Comparison of ENCODE assay signal across 25 cellular contexts in genomic region chr5:40191041-40191550, GRCh38.
DNase-seq lines count a peak whose midpoint lies in the region; ATAC-seq, FAIRE-seq and TF ChIP-seq lines count a peak whose summit lies in the region.
"Had no signal": no experiment of that assay in that cellular context is flagged by ENCODE, and none has a peak within 500 bp of the region (broad histone marks: within the 10 kb centered on the region; RNA-seq: fewer than 3 reads in every experiment).

No MANE protein-coding gene starts in this region.

- no peak for TF ChIP-seq CTCF in MM.1S (IDR thresholded peaks at IDR 0.05; ENCODE audit: low read length)

- no peaks in the 10 kb centered on the region for H3K36me3 ChIP-seq in CD4-positive, alpha-beta memory T cell (ENCODE audit: insufficient read depth, low read length)
- H3K36me3 ChIP-seq in MM.1S (replicated peaks; ENCODE audit: insufficient read depth, low read length), result no peaks in the 10 kb centered on the region
- H3K36me3 ChIP-seq: left ventricle myocardium inferior, right lobe of liver, stomach, thyroid gland, WERI-Rb-1 had no signal

- H3K36me3 Mint-ChIP-seq in CD4-positive, alpha-beta memory T cell, result no peaks in the 10 kb centered on the region
- H3K36me3 Mint-ChIP-seq: activated naive CD4-positive, alpha-beta T cell treated with anti-CD3 and anti-CD28 coated beads, Interleukin-2, amount 50 U/mL, for 24 hours; immature natural killer cell had no signal

- H3K9me3 Mint-ChIP-seq in CD4-positive, alpha-beta memory T cell, result no peaks in the 10 kb centered on the region
- H3K9me3 Mint-ChIP-seq: activated naive CD4-positive, alpha-beta T cell treated with anti-CD3 and anti-CD28 coated beads, Interleukin-2, amount 50 U/mL, for 24 hours; immature natural killer cell had no signal

- H3K27ac ChIP-seq in CD4-positive, alpha-beta memory T cell (ENCODE audit: low read depth, low read length), result no peak overlapping the region
- H3K27ac ChIP-seq in MM.1S (ENCODE audit: low read length), result no peak overlapping the region
- H3K27ac ChIP-seq: dorsolateral prefrontal cortex, left ventricle myocardium inferior, right lobe of liver, stomach, thyroid gland, WERI-Rb-1 had no signal

- CTCF ChIA-PET in CD4-positive, alpha-beta memory T cell (lab: Charles Lee; ENCODE audit: partially characterized antibody), result no interaction called here

- no peaks in the 10 kb centered on the region for H3K9me2 ChIP-seq in MM.1S (replicated peaks; ENCODE audit: insufficient read depth, low read length)

- no peak overlapping the region for H3K4me2 ChIP-seq in MM.1S (ENCODE audit: low read depth, low read length)

- no peaks in the 10 kb centered on the region for H4K20me1 ChIP-seq in MM.1S (ENCODE audit: insufficient read depth, low read length)

- no peak overlapping the region for H3K4me3 ChIP-seq in CD4-positive, alpha-beta memory T cell (ENCODE audit: low read length in 2 of 2)
- no peak overlapping the region for H3K4me3 ChIP-seq in MM.1S (ENCODE audit: low read length)
- H3K4me3 ChIP-seq: dorsolateral prefrontal cortex, left ventricle myocardium inferior, right lobe of liver, stomach, thyroid gland had no signal

- ATAC-seq in HG02678 (IDR thresholded peaks at IDR 0.05; ENCODE audit: unreplicated experiment), result no peak
- ATAC-seq: right lobe of liver had no signal

- H3K79me2 ChIP-seq in MM.1S (ENCODE audit: low read length), result no peaks in the 10 kb centered on the region

- H3F3A ChIP-seq in MM.1S (ENCODE audit: insufficient read depth, low read length), result no peaks in the 10 kb centered on the region

- POLR2A ChIA-PET in CD4-positive, alpha-beta memory T cell (lab: Charles Lee; ENCODE audit: partially characterized antibody), result no interaction called here

- H2AFZ ChIP-seq in MM.1S (ENCODE audit: low read length), result no peak overlapping the region

- peaks cover 0 to 2% (median 0%) of the 10 kb centered on the region in 4 donors for H3K4me1 Mint-ChIP-seq in CD4-positive, alpha-beta memory T cell
- H3K4me1 Mint-ChIP-seq: activated naive CD4-positive, alpha-beta T cell treated with anti-CD3 and anti-CD28 coated beads, Interleukin-2, amount 50 U/mL, for 24 hours; immature natural killer cell had no signal

- peak overlapping the region in 1 of 7 donors; percentile 24 for H3K27ac Mint-ChIP-seq in CD4-positive, alpha-beta memory T cell
- H3K27ac Mint-ChIP-seq: activated naive CD4-positive, alpha-beta T cell treated with anti-CD3 and anti-CD28 coated beads, Interleukin-2, amount 50 U/mL, for 24 hours; immature natural killer cell had no signal

- no peaks in the 10 kb centered on the region for H3K4me1 ChIP-seq in CD4-positive, alpha-beta memory T cell (ENCODE audit: insufficient read depth, low read length)
- H3K4me1 ChIP-seq in MM.1S (ENCODE audit: low read length), result no peaks in the 10 kb centered on the region
- H3K4me1 ChIP-seq: Caco-2, left ventricle myocardium inferior, right lobe of liver, thyroid gland had no signal

- no peaks in the 10 kb centered on the region for H3K27me3 ChIP-seq in CD4-positive, alpha-beta memory T cell (ENCODE audit: insufficient read depth, low read length)
- H3K27me3 ChIP-seq in MM.1S (replicated peaks; ENCODE audit: insufficient read depth, low read length), result no peaks in the 10 kb centered on the region
- H3K27me3 ChIP-seq: dorsolateral prefrontal cortex, right lobe of liver, stomach, thyroid gland had no signal

- FAIRE-seq in HTR-8/SVneo (lab: Jason Lieb, UNC), result peak; percentile 23
- peak; percentile 69 for FAIRE-seq in islet of Langerhans (lab: Jason Lieb, UNC)
- FAIRE-seq: H1 had no signal

- H3K9ac ChIP-seq in MM.1S (ENCODE audit: low read length), result no peak overlapping the region

- H3K4me3 Mint-ChIP-seq in CD4-positive, alpha-beta memory T cell, result no peak overlapping the region
- H3K4me3 Mint-ChIP-seq: activated naive CD4-positive, alpha-beta T cell treated with anti-CD3 and anti-CD28 coated beads, Interleukin-2, amount 50 U/mL, for 24 hours; immature natural killer cell had no signal

- H3K9me3 ChIP-seq in CD4-positive, alpha-beta memory T cell (ENCODE audit: control insufficient read depth in 1 of 2, low read length in 2 of 2), result no peaks in the 10 kb centered on the region
- no peaks in the 10 kb centered on the region for H3K9me3 ChIP-seq in MM.1S (replicated peaks; ENCODE audit: insufficient read depth, low read length)
- H3K9me3 ChIP-seq: Caco-2, left ventricle myocardium inferior, right lobe of liver, stomach, thyroid gland had no signal

- no peaks in the 10 kb centered on the region for H3K27me3 Mint-ChIP-seq in CD4-positive, alpha-beta memory T cell
- H3K27me3 Mint-ChIP-seq: activated naive CD4-positive, alpha-beta T cell treated with anti-CD3 and anti-CD28 coated beads, Interleukin-2, amount 50 U/mL, for 24 hours had no signal

- intact Hi-C loops in CD4-positive, alpha-beta memory T cell (cut with micrococcal nuclease), result no loop called here

- DNase-seq in HTR-8/SVneo (ENCODE audit: insufficient read length, low spot score) (no peak), SHP77 (lab: John Stamatoyannopoulos, UW) (peak; percentile 7 to 18), MM.1S (no peak), HuH-7.5 (ENCODE audit: low spot score) (no peak)
- no peak for DNase-seq in CD4-positive, alpha-beta memory T cell
- DNase-seq: activated CD4-positive, alpha-beta T cell treated with anti-CD3 and anti-CD28 coated beads for 4 hours; C1 segment of cervical spinal cord; Caco-2; dorsolateral prefrontal cortex; immature natural killer cell; Karpas-422; left ventricle myocardium inferior; NCI-H1436 treated with DMSO at 0.1 percent for 48 hours; NCI-H2107; NCI-H345; right lobe of liver; RPMI8226; stimulated activated CD4-positive, alpha-beta T cell treated with anti-CD3 and anti-CD28 coated beads, Interleukin-2, amount 100 ng/mL, for 48 hours; stomach; thyroid gland; WERI-Rb-1 had no signal

Comparison
In these comparisons a context has a peak if more than half of its experiments do, and no peak if none do; other contexts are left out.
1. DNase-seq: peak in SHP77 (2 of 2); none in HTR-8/SVneo (single experiment), CD4-positive, alpha-beta memory T cell (0 of 5), MM.1S (single experiment) and HuH-7.5 (single experiment).